25 cellular contexts compared by ENCODE assay signal in genomic region chr12:60231301-60231700, GRCh38.
"Had no signal": no experiment of that assay in that cellular context is flagged by ENCODE, and none has a peak within 500 bp of the region (broad histone marks: within the 10 kb centered on the region; RNA-seq: fewer than 3 reads in every experiment).

No MANE protein-coding gene starts in this region.

- H3K27me3 ChIP-seq: foreskin keratinocyte, right atrium auricular region, thyroid gland had no signal

- ATAC-seq: activated CD8-positive, alpha-beta T cell treated with anti-CD3 and anti-CD28 coated beads, Interleukin-2, amount 10 ng/mL, durations not matched to agents 7 days and 5 days; activated naive CD8-positive, alpha-beta T cell treated with anti-CD3 and anti-CD28 coated beads, Interleukin-2, amount 50 U/mL, for 24 hours; foreskin keratinocyte; naive thymus-derived CD4-positive, alpha-beta T cell; stimulated activated naive CD8-positive, alpha-beta T cell treated with anti-CD3 and anti-CD28 coated beads, Interleukin-15, Interleukin-2, amounts not matched to agents 100 U/mL and 50 U/mL, for 24 hours; T-cell had no signal

- H3K36me3 ChIP-seq: right atrium auricular region, thyroid gland, WERI-Rb-1 had no signal

- H3K9me3 ChIP-seq: right atrium auricular region, thyroid gland had no signal

- H3K27me3 Mint-ChIP-seq: activated naive CD8-positive, alpha-beta T cell treated with anti-CD3 and anti-CD28 coated beads, Interleukin-2, amount 50 U/mL, for 24 hours; dendritic cell treated with granulocyte-macrophage colony-stimulating factor and Interleukin-4, amounts not matched to agents 40 ng/mL and 50 ng/mL, for 4 days; naive thymus-derived CD4-positive, alpha-beta T cell; T-cell had no signal

- H3K27ac Mint-ChIP-seq: activated CD8-positive, alpha-beta T cell treated with anti-CD3 and anti-CD28 coated beads, Interleukin-2, amount 10 ng/mL, durations not matched to agents 7 days and 5 days; activated naive CD8-positive, alpha-beta T cell treated with anti-CD3 and anti-CD28 coated beads, Interleukin-2, amount 50 U/mL, for 24 hours; activated T-helper 1 cell treated with anti-CD3 and anti-CD28 coated beads, Interleukin-12 subunit alpha, Interleukin-12 subunit beta, Interleukin-2, Interleukin-4 antibody, amounts not matched to agents 30 ng/mL and 10 ng/mL and 1 ng/mL, durations not matched to agents 14 hours and 24 hours and 36 hours; brain; dendritic cell treated with granulocyte-macrophage colony-stimulating factor and Interleukin-4, amounts not matched to agents 40 ng/mL and 50 ng/mL, for 4 days; naive thymus-derived CD4-positive, alpha-beta T cell; T-cell; T-helper 2 cell treated with Interferon-gamma antibody and Interleukin-4, amounts not matched to agents 5 μg/mL and 100 μg/mL, for 36 hours had no signal

- H3K4me1 Mint-ChIP-seq: activated naive CD8-positive, alpha-beta T cell treated with anti-CD3 and anti-CD28 coated beads, Interleukin-2, amount 50 U/mL, for 24 hours; brain; naive thymus-derived CD4-positive, alpha-beta T cell; neural crest cell; T-cell had no signal

- DNase-seq: activated CD4-positive, alpha-beta T cell treated with anti-CD3 and anti-CD28 coated beads for 1 hour; activated CD4-positive, alpha-beta T cell treated with anti-CD3 and anti-CD28 coated beads, Interleukin-2, amount 50 U/mL, for 1 hour; activated CD8-positive, alpha-beta T cell treated with anti-CD3 and anti-CD28 coated beads, Interleukin-2, amount 10 ng/mL, durations not matched to agents 7 days and 5 days; activated gamma-delta T cell; activated naive CD4-positive, alpha-beta T cell treated with anti-CD3 and anti-CD28 coated beads, Interleukin-2, amount 50 U/mL, for 16 hours; activated naive CD8-positive, alpha-beta T cell treated with anti-CD3 and anti-CD28 coated beads, Interleukin-2, amount 50 U/mL, for 24 hours; anterior cingulate cortex; caudate nucleus; effector CD4-positive, alpha-beta T cell; erythroblast; foreskin keratinocyte; mesenchymal stem cell; naive thymus-derived CD4-positive, alpha-beta T cell; stimulated activated CD4-positive, alpha-beta T cell treated with anti-CD3 and anti-CD28 coated beads, Interleukin-4, amount 100 ng/mL, for 4 hours; stimulated activated naive CD8-positive, alpha-beta T cell treated with anti-CD3 and anti-CD28 coated beads, Interleukin-15, Interleukin-2, amounts not matched to agents 100 U/mL and 50 U/mL, for 24 hours; substantia nigra; T-cell; thyroid gland; WERI-Rb-1 had no signal

- H3K27ac ChIP-seq: foreskin keratinocyte, right atrium auricular region, thyroid gland, WERI-Rb-1 had no signal

- H3K4me3 Mint-ChIP-seq: activated CD8-positive, alpha-beta T cell treated with anti-CD3 and anti-CD28 coated beads, Interleukin-2, amount 10 ng/mL, durations not matched to agents 7 days and 5 days; activated naive CD8-positive, alpha-beta T cell treated with anti-CD3 and anti-CD28 coated beads, Interleukin-2, amount 50 U/mL, for 24 hours; activated T-helper 1 cell treated with anti-CD3 and anti-CD28 coated beads, Interleukin-12 subunit alpha, Interleukin-12 subunit beta, Interleukin-2, Interleukin-4 antibody, amounts not matched to agents 30 ng/mL and 10 ng/mL and 1 ng/mL, durations not matched to agents 14 hours and 24 hours and 36 hours; brain; dendritic cell treated with granulocyte-macrophage colony-stimulating factor and Interleukin-4, amounts not matched to agents 40 ng/mL and 50 ng/mL, for 4 days; naive thymus-derived CD4-positive, alpha-beta T cell; neural crest cell; T-cell; T-helper 2 cell treated with Interferon-gamma antibody and Interleukin-4, amounts not matched to agents 5 μg/mL and 100 μg/mL, for 36 hours had no signal

- H3K4me3 ChIP-seq: right atrium auricular region, thyroid gland had no signal

- H3K9me3 Mint-ChIP-seq: activated T-helper 1 cell treated with anti-CD3 and anti-CD28 coated beads, Interleukin-12 subunit alpha, Interleukin-12 subunit beta, Interleukin-2, Interleukin-4 antibody, amounts not matched to agents 30 ng/mL and 10 ng/mL and 1 ng/mL, durations not matched to agents 14 hours and 24 hours and 36 hours had no signal

- H3K4me1 ChIP-seq: foreskin keratinocyte, right atrium auricular region, thyroid gland had no signal

- H3K36me3 Mint-ChIP-seq: brain; naive thymus-derived CD4-positive, alpha-beta T cell; T-cell had no signal
